Comparison of ENCODE assay signal across 12 cellular contexts in the genomic region with DNA sequence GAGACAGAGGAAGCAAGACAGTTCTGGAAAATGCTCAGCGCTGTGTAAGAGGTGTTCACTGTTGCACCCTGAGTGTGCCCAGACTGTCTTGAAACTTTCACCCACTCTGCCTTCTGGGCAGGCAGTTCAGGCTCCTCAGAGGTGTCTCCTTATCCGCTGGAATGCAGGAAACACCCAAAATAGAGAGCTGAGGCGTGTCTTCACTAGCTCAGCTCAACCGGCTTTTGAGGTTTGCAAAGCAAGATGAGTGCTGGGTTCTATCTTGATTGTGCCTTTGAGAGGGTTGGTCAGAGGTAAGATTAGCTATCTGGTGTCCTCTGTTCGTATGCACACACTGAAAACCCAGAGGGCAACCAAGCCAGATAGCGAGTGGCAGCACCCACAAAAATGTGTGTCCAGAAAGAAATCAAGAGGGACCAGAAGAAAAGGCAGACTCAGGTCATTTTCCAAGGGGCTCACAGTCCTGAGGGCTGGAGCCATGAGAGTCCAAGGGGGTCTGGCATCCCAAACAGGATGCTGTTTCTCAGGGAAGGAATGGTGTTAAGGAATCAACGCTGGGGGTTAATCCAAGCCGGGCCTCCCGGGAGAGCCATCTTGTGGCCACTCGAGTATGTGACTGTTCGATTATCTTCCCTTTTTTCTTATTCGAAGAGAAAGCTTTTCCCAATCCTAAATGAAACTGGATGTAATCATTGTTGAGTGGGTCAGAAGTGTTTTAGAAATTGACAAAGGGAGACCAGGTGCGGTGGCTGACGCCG. TPM values are rescaled to one million over a fixed set of nuclear protein-coding genes. Genes with fewer than 3 reads are reported as not detected.
A peak's percentile ranks its signal among the peaks of the same experiment; 100 is the strongest.
DNase-seq lines count a peak whose midpoint lies in the region; FAIRE-seq and TF ChIP-seq lines count a peak whose summit lies in the region.
"Had no signal": no experiment of that assay in that cellular context is flagged by ENCODE, and none has a peak within 500 bp of the region (broad histone marks: within the 10 kb centered on the region; RNA-seq: fewer than 3 reads in every experiment).

No MANE protein-coding gene starts in this region.

- H3K79me2 ChIP-seq in Karpas-422 (ENCODE audit: low read length): no peaks in the 10 kb centered on the region

- H3K36me3 Mint-ChIP-seq in neural crest cell (ENCODE audit: low read depth): no peaks in the 10 kb centered on the region
- H3K36me3 Mint-ChIP-seq in activated naive CD4-positive, alpha-beta T cell treated with anti-CD3 and anti-CD28 coated beads for 36 hours (ENCODE audit: low read depth): no peaks in the 10 kb centered on the region

- H3K4me2 ChIP-seq in Karpas-422 (ENCODE audit: low read depth, low read length, poor library complexity, severe bottlenecking): no peak overlapping the region

- no peak overlapping the region for H3K27ac ChIP-seq in Karpas-422 (ENCODE audit: low read length)

- H3K4me1 Mint-ChIP-seq in neural crest cell: peaks cover 7% of the 10 kb centered on the region
- H3K4me1 Mint-ChIP-seq in activated naive CD4-positive, alpha-beta T cell treated with anti-CD3 and anti-CD28 coated beads for 36 hours (ENCODE audit: low read depth): no peaks in the 10 kb centered on the region

- peak overlapping the region; percentile 75 for H3K27ac Mint-ChIP-seq in neural crest cell (ENCODE audit: unreplicated experiment)
- H3K27ac Mint-ChIP-seq in activated naive CD4-positive, alpha-beta T cell treated with anti-CD3 and anti-CD28 coated beads for 36 hours: no peak overlapping the region
- H3K27ac Mint-ChIP-seq: T-helper 1 cell treated with Interleukin-12 subunit alpha and Interleukin-12 subunit beta and Interleukin-4 antibody, amounts not matched to agents 30 μg/mL and 1 μg/mL, for 36 hours had no signal

- peaks cover 22% of the 10 kb centered on the region for H3K27me3 Mint-ChIP-seq in neural crest cell (ENCODE audit: low read depth)
- peaks cover 7% of the 10 kb centered on the region for H3K27me3 Mint-ChIP-seq in activated naive CD4-positive, alpha-beta T cell treated with anti-CD3 and anti-CD28 coated beads for 36 hours (ENCODE audit: low read depth)

- H3K9me3 Mint-ChIP-seq in neural crest cell: no peaks in the 10 kb centered on the region
- H3K9me3 Mint-ChIP-seq in activated naive CD4-positive, alpha-beta T cell treated with anti-CD3 and anti-CD28 coated beads for 36 hours: peaks cover 2% of the 10 kb centered on the region
- H3K9me3 Mint-ChIP-seq: T-helper 1 cell treated with Interleukin-12 subunit alpha and Interleukin-12 subunit beta and Interleukin-4 antibody, amounts not matched to agents 30 μg/mL and 1 μg/mL, for 36 hours had no signal

- no peaks in the 10 kb centered on the region for H3K9me2 ChIP-seq in Karpas-422 (replicated peaks; ENCODE audit: insufficient read depth, low read length)

- CTCF ChIA-PET in activated naive CD4-positive, alpha-beta T cell treated with anti-CD3 and anti-CD28 coated beads for 36 hours (lab: Charles Lee): no interaction called here

- no peaks in the 10 kb centered on the region for H4K20me1 ChIP-seq in Karpas-422 (ENCODE audit: insufficient read depth, low read depth, low read length)

- no peak overlapping the region for H3K4me3 ChIP-seq in Karpas-422 (ENCODE audit: low read length)

- no peak overlapping the region for H3K4me3 Mint-ChIP-seq in neural crest cell
- no peak overlapping the region for H3K4me3 Mint-ChIP-seq in activated naive CD4-positive, alpha-beta T cell treated with anti-CD3 and anti-CD28 coated beads for 36 hours
- H3K4me3 Mint-ChIP-seq: T-helper 1 cell treated with Interleukin-12 subunit alpha and Interleukin-12 subunit beta and Interleukin-4 antibody, amounts not matched to agents 30 μg/mL and 1 μg/mL, for 36 hours had no signal

- peak; percentile 26 for TF ChIP-seq CTCF in D721Med (IDR thresholded peaks at IDR 0.05; ENCODE audit: insufficient read depth, missing control alignments)
- peak; percentile 60 for TF ChIP-seq CTCF in neural crest cell (conservative IDR thresholded peaks at IDR 0.05)

- H3K36me3 ChIP-seq in Karpas-422 (ENCODE audit: insufficient read depth, low read length): no peaks in the 10 kb centered on the region

- no peak for DNase-seq in D721Med (ENCODE audit: insufficient read length, low spot score)
- peak; percentile 23 for DNase-seq in M059J (ENCODE audit: low read depth)
- DNase-seq in ecto neural progenitor cell (ENCODE audit: low spot score): peak; percentile 69
- peak; percentile 22 for DNase-seq in neural crest cell (ENCODE audit: low read depth, low spot score)
- no peak for DNase-seq in AML-193 (lab: John Stamatoyannopoulos, UW)
- no peak for DNase-seq in NCI-H1417 (lab: John Stamatoyannopoulos, UW)
- DNase-seq in activated naive CD4-positive, alpha-beta T cell treated with anti-CD3 and anti-CD28 coated beads for 36 hours: no peak
- no peak for DNase-seq in Karpas-422
- DNase-seq: activated gamma-delta T cell, hippocampal formation, NCI-H1105 had no signal

- H3K27me3 ChIP-seq in Karpas-422 (ENCODE audit: low read length): no peaks in the 10 kb centered on the region

- H3K9me3 ChIP-seq in Karpas-422 (ENCODE audit: low read length): no peaks in the 10 kb centered on the region

- no peak overlapping the region for H3K9ac ChIP-seq in Karpas-422 (ENCODE audit: low read length)

- no peak for FAIRE-seq in D721Med (lab: Jason Lieb, UNC)

- H3K4me1 ChIP-seq in Karpas-422 (ENCODE audit: low read length): no peaks in the 10 kb centered on the region

- intact Hi-C loops in activated naive CD4-positive, alpha-beta T cell treated with anti-CD3 and anti-CD28 coated beads for 36 hours (cut with micrococcal nuclease): no loop called here

- H2AFZ ChIP-seq in Karpas-422 (ENCODE audit: low read length): no peak overlapping the region

RNA-seq across cellular contexts. Expression of gene TBX3, which starts 47.1 kb away (rescaled TPM):
- 50.3 and 90.4 TPM in 2 replicates for total RNA-seq in M059J (2014; rRNA removed; shearing (Covaris generic))
- 0.91 and 0.96 TPM in 2 replicates for total RNA-seq in neural crest cell
- total RNA-seq in activated naive CD4-positive, alpha-beta T cell treated with anti-CD3 and anti-CD28 coated beads for 36 hours: not detected
- not detected in 2 replicates for total RNA-seq in Karpas-422 (2014; rRNA removed; shearing (Covaris generic); ENCODE audit: low replicate concordance)

Comparison
In these comparisons a context has a peak if more than half of its experiments do, and no peak if none do; other contexts are left out.
1. DNase-seq: peak in M059J (single experiment), ecto neural progenitor cell (single experiment) and neural crest cell (single experiment); none in D721Med (single experiment), AML-193 (0 of 2), NCI-H1417 (0 of 3), activated naive CD4-positive, alpha-beta T cell treated with anti-CD3 and anti-CD28 coated beads for 36 hours (single experiment) and Karpas-422 (single experiment).
2. RNA of gene TBX3, which starts 47.1 kb away (total RNA-seq): 50.3 to 90.4 TPM in M059J; 0.91 to 0.96 TPM in neural crest cell, not detected in activated naive CD4-positive, alpha-beta T cell treated with anti-CD3 and anti-CD28 coated beads for 36 hours and not detected in Karpas-422; every median in the first group is over 10 times any median in the second.